Comparison of ENCODE assay signal across 13 cellular contexts in the genomic region with DNA sequence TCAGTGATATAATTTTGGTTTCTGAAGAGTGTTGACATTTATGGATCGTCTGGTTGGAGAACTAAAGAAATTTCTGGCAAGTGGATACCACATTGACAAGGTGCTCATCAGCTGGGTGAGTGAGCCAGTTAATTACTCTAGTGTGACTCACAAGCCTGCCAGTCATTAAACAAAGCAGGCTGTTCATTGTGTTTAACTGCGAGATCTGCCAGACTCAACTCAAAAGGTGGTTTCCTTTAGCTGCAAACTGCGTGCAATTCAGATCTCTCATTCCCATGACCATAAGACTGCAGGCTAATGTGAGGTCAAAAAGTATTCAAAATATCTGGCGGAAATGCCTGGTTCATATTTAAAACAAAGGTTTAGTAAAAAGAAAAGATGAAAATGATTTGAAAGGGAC. TPM values are rescaled to one million over a fixed set of nuclear protein-coding genes. Genes with fewer than 3 reads are reported as not detected.
DNase-seq lines count a peak whose midpoint lies in the region; ATAC-seq and TF ChIP-seq lines count a peak whose summit lies in the region.
"Had no signal": no experiment of that assay in that cellular context is flagged by ENCODE, and none has a peak within 500 bp of the region (broad histone marks: within the 10 kb centered on the region; RNA-seq: fewer than 3 reads in every experiment).

No MANE protein-coding gene starts in this region.

- H3K27ac ChIP-seq in PC-3 (ENCODE audit: low read length) (no peak overlapping the region), A673 (ENCODE audit: low read depth, low read length, poor library complexity, severe bottlenecking) (no peak overlapping the region)
- H3K27ac ChIP-seq: dorsolateral prefrontal cortex, right lobe of liver had no signal

- peak overlapping the region; percentile 46; the same call in 1 of the 2 replicates for H2AFZ ChIP-seq in PC-3 (ENCODE audit: low read length)

- TF ChIP-seq CTCF in GM20000 (IDR thresholded peaks at IDR 0.05; ENCODE audit: extremely low read depth, missing control alignments) (no peak), PC-3 (conservative IDR thresholded peaks at IDR 0.05; ENCODE audit: low read depth, low read length) (no peak), A673 (conservative IDR thresholded peaks at IDR 0.05; ENCODE audit: low read depth, low read length) (no peak)

- no peaks in the 10 kb centered on the region for H3F3A ChIP-seq in PC-3 (ENCODE audit: low read length, unreplicated experiment)

- POLR2A ChIA-PET in PC-3 (lab: Charles Lee; ENCODE audit: unreplicated experiment) (no interaction called here), A673 (lab: Charles Lee; ENCODE audit: low non-redundant PET) (no interaction called here)

- no peaks in the 10 kb centered on the region for H3K9me2 ChIP-seq in PC-3 (replicated peaks; ENCODE audit: low read length)

- no peaks in the 10 kb centered on the region for H3K27me3 ChIP-seq in PC-3 (ENCODE audit: low read length)
- no peaks in the 10 kb centered on the region for H3K27me3 ChIP-seq in A673 (replicated peaks; ENCODE audit: insufficient read depth, low read depth, low read length, poor library complexity)
- H3K27me3 ChIP-seq: dorsolateral prefrontal cortex, right lobe of liver had no signal

- no peaks in the 10 kb centered on the region for H4K20me1 ChIP-seq in PC-3 (ENCODE audit: low read length)

- ATAC-seq in PC-3: peak; percentile 15; the same call in 1 of the 2 replicates
- ATAC-seq in left ventricle myocardium superior: no peak
- ATAC-seq: right lobe of liver had no signal

- DNase-seq in DMS153 (lab: John Stamatoyannopoulos, UW): peak; percentile 24
- DNase-seq in GM20000 (ENCODE audit: low spot score): peak; percentile 12
- peak; percentile 34 for DNase-seq in PC-3
- DNase-seq in foreskin melanocyte: peak; percentile 70
- no peak for DNase-seq in A673 (ENCODE audit: low spot score)
- DNase-seq in NCI-H446 (lab: John Stamatoyannopoulos, UW): no peak
- no peak for DNase-seq in left ventricle myocardium superior
- no peak for DNase-seq in activated effector memory CD4-positive, alpha-beta T cell treated with anti-CD3 and anti-CD28 coated beads, Interleukin-2, amount 50 U/mL, for 16 hours
- DNase-seq: dorsolateral prefrontal cortex, kidney, right lobe of liver, RPMI8226 had no signal

- H3K36me3 ChIP-seq in PC-3 (ENCODE audit: low read depth, low read length) (no peaks in the 10 kb centered on the region), A673 (ENCODE audit: insufficient read depth, low read length, poor library complexity, severe bottlenecking) (no peaks in the 10 kb centered on the region)
- H3K36me3 ChIP-seq: right lobe of liver had no signal

- H3K79me2 ChIP-seq in PC-3 (ENCODE audit: low read length): no peaks in the 10 kb centered on the region

- no peak overlapping the region for H3K9ac ChIP-seq in PC-3 (ENCODE audit: low read length)

- intact Hi-C loops in PC-3 (cut with micrococcal nuclease) (loop anchor here (5.0 kb wide), 1 partner anchor 56 kb away; no protein-coding TSS in a partner anchor), A673 (cut with micrococcal nuclease; ENCODE audit: unreplicated experiment) (loop anchor here (10.0 kb wide), 1 partner anchor 401 kb away; no protein-coding TSS in a partner anchor), left ventricle myocardium superior (cut with micrococcal nuclease) (no loop called here)

- H3K9me3 ChIP-seq in PC-3 (ENCODE audit: low read length) (no peaks in the 10 kb centered on the region), A673 (ENCODE audit: low read depth, low read length, poor library complexity, severe bottlenecking) (no peaks in the 10 kb centered on the region)
- H3K9me3 ChIP-seq: right lobe of liver had no signal

- peak overlapping the region; percentile 46 for H3K4me2 ChIP-seq in PC-3 (ENCODE audit: low read length)

- BruUV-seq in PC-3 (replicated peaks; lab: Mats Ljungman, UMichigan): no TSS peak
- no TSS peak for BruUV-seq in A673 (replicated peaks; lab: Mats Ljungman, UMichigan)

- no peak overlapping the region for H3K4me3 ChIP-seq in PC-3 (ENCODE audit: low read length)
- no peak overlapping the region for H3K4me3 ChIP-seq in A673 (ENCODE audit: low read depth, low read length, poor library complexity, severe bottlenecking)
- H3K4me3 ChIP-seq: dorsolateral prefrontal cortex, right lobe of liver had no signal

- peaks cover 8% of the 10 kb centered on the region for H3K4me1 ChIP-seq in PC-3 (ENCODE audit: insufficient read depth, low read length)
- H3K4me1 ChIP-seq in A673 (ENCODE audit: insufficient read depth, low read length, poor library complexity, severe bottlenecking): no peaks in the 10 kb centered on the region
- H3K4me1 ChIP-seq: right lobe of liver had no signal

- CTCF ChIA-PET in PC-3 (lab: Charles Lee): no interaction called here
- CTCF ChIA-PET in A673 (lab: Charles Lee): no interaction called here

RNA-seq across cellular contexts. Expression of a gene that starts 32.5 kb away (rescaled TPM):
- total RNA-seq in PC-3 (2014; rRNA removed) (0.04 TPM in 1 of 2 replicates, not detected in the other), A673 (2021) (not detected in 2 replicates), left ventricle myocardium superior (not detected)
- total RNA-seq: activated CD8-positive, alpha-beta memory T cell treated with anti-CD3 and anti-CD28 coated beads for 36 hours had no signal

Comparison
In these comparisons a context has a peak if more than half of its experiments do, and no peak if none do; other contexts are left out.
1. DNase-seq: peak in DMS153 (single experiment), GM20000 (single experiment), PC-3 (single experiment) and foreskin melanocyte (single experiment); none in A673 (single experiment), NCI-H446 (0 of 2), left ventricle myocardium superior (single experiment) and activated effector memory CD4-positive, alpha-beta T cell treated with anti-CD3 and anti-CD28 coated beads, Interleukin-2, amount 50 U/mL, for 16 hours (single experiment).